In the genomic region with DNA sequence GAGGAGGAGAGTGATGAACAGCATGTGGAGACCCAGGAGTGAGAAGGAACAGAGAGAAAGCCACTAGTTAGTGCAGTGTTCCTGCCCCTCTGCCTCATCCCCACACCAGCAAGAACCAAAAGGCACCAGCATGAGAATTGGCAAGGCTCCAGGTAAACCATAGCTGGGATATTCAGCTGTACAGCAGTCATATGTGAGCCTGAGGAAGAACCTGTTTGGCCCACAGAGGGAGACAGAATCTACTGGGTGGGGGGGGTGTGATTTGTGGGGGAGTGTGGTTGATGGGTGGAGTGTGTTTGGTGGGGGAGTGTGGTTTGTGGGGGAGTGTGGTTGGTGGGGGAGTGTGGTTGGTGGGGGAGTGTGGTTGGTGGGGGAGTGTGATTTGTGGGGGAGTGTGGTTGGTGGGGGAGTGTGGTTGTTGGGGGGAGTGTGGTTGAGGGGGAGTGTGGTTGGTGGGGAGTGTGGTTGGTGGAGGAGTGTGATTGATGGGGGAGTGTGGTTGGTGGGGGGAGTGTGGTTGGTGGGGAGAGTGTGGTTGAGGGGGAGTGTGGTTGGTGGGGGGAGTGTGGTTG, we compare ENCODE assay signal across 1 cellular context.
TF ChIP-seq lines count a peak whose summit lies in the region.

No MANE protein-coding gene starts in this region.

TF ChIP-seq in HEK293, 187 proteins besides CTCF, POLR2A, EP300 and RAD21 (continued from another document):
- TF ChIP-seq ZNF311 (tag by site-specific recombination; IDR thresholded peaks at IDR 0.05; ENCODE audit: borderline replicate concordance) (no peak), KLF16 (tag by site-specific recombination; IDR thresholded peaks at IDR 0.05) (no peak)
- TF ChIP-seq, protein P1, sequence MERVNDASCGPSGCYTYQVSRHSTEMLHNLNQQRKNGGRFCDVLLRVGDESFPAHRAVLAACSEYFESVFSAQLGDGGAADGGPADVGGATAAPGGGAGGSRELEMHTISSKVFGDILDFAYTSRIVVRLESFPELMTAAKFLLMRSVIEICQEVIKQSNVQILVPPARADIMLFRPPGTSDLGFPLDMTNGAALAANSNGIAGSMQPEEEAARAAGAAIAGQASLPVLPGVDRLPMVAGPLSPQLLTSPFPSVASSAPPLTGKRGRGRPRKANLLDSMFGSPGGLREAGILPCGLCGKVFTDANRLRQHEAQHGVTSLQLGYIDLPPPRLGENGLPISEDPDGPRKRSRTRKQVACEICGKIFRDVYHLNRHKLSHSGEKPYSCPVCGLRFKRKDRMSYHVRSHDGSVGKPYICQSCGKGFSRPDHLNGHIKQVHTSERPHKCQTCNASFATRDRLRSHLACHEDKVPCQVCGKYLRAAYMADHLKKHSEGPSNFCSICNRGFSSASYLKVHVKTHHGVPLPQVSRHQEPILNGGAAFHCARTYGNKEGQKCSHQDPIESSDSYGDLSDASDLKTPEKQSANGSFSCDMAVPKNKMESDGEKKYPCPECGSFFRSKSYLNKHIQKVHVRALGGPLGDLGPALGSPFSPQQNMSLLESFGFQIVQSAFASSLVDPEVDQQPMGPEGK (tag by site-specific recombination; IDR thresholded peaks at IDR 0.05): peak; percentile 37; the same call in 1 of the 2 replicates
TF ChIP-seq in HEK293: peak in this region for 2.
